ENCODE assay signal across 19 cellular contexts in genomic region chr12:80154261-80154660, GRCh38. TPM values are rescaled to one million over a fixed set of nuclear protein-coding genes. Genes with fewer than 3 reads are reported as not detected.
DNase-seq lines count a peak whose midpoint lies in the region; ATAC-seq and TF ChIP-seq lines count a peak whose summit lies in the region.
"Had no signal": no experiment of that assay in that cellular context is flagged by ENCODE, and none has a peak within 500 bp of the region (broad histone marks: within the 10 kb centered on the region; RNA-seq: fewer than 3 reads in every experiment).

No MANE protein-coding gene starts in this region.

- H3K4me2 ChIP-seq in osteoblast (ENCODE audit: insufficient read depth, low read length), result no peak overlapping the region

- H4K20me1 ChIP-seq in osteoblast (ENCODE audit: insufficient read depth, low read length), result no peaks in the 10 kb centered on the region

- H3K4me3 ChIP-seq in osteoblast (ENCODE audit: insufficient read depth, low read length), result no peak overlapping the region
- H3K4me3 ChIP-seq: heart right ventricle, vagina had no signal

- H3K27ac Mint-ChIP-seq in activated naive CD8-positive, alpha-beta T cell treated with anti-CD3 and anti-CD28 coated beads for 36 hours, result peak overlapping the region; percentile 68
- no peak overlapping the region for H3K27ac Mint-ChIP-seq in activated naive CD8-positive, alpha-beta T cell treated with anti-CD3 and anti-CD28 coated beads, Interleukin-2, amount 50 U/mL, for 24 hours
- H3K27ac Mint-ChIP-seq: activated B cell treated with CpG ODN at 0.5 μM for 24 hours; activated CD8-positive, alpha-beta memory T cell treated with anti-CD3 and anti-CD28 coated beads, Interleukin-2, amount 10 ng/mL, durations not matched to agents 7 days and 5 days; IgD-negative memory B cell had no signal

- H3K27ac ChIP-seq in osteoblast (ENCODE audit: low read depth, low read length), result no peak overlapping the region
- H3K27ac ChIP-seq: heart right ventricle, vagina had no signal

- no peak for TF ChIP-seq CTCF in osteoblast (IDR thresholded peaks at IDR 0.05; ENCODE audit: extremely low read depth, low read depth, low read length)

- no peaks in the 10 kb centered on the region for H3K36me3 Mint-ChIP-seq in activated naive CD8-positive, alpha-beta T cell treated with anti-CD3 and anti-CD28 coated beads for 36 hours
- H3K36me3 Mint-ChIP-seq in activated naive CD8-positive, alpha-beta T cell treated with anti-CD3 and anti-CD28 coated beads, Interleukin-2, amount 50 U/mL, for 24 hours (ENCODE audit: low read depth), result no peaks in the 10 kb centered on the region
- H3K36me3 Mint-ChIP-seq: IgD-negative memory B cell had no signal

- peaks cover 5% of the 10 kb centered on the region for H3K9me3 Mint-ChIP-seq in activated naive CD8-positive, alpha-beta T cell treated with anti-CD3 and anti-CD28 coated beads for 36 hours
- H3K9me3 Mint-ChIP-seq in activated naive CD8-positive, alpha-beta T cell treated with anti-CD3 and anti-CD28 coated beads, Interleukin-2, amount 50 U/mL, for 24 hours, result no peaks in the 10 kb centered on the region
- H3K9me3 Mint-ChIP-seq: activated B cell treated with CpG ODN at 0.5 μM for 24 hours had no signal

- no peaks in the 10 kb centered on the region for H3K4me1 ChIP-seq in osteoblast (ENCODE audit: insufficient read depth, low read length)
- H3K4me1 ChIP-seq: heart right ventricle, vagina had no signal

- no peak overlapping the region for H2AFZ ChIP-seq in osteoblast (ENCODE audit: low read length)

- no peaks in the 10 kb centered on the region for H3K27me3 ChIP-seq in osteoblast (ENCODE audit: insufficient read depth, low read length)
- H3K27me3 ChIP-seq: heart right ventricle, vagina had no signal

- no peaks in the 10 kb centered on the region for H3K36me3 ChIP-seq in osteoblast (ENCODE audit: insufficient read depth, low read length)
- H3K36me3 ChIP-seq: heart right ventricle, vagina had no signal

- H3K27me3 Mint-ChIP-seq in activated naive CD8-positive, alpha-beta T cell treated with anti-CD3 and anti-CD28 coated beads for 36 hours, result no peaks in the 10 kb centered on the region
- H3K27me3 Mint-ChIP-seq in activated naive CD8-positive, alpha-beta T cell treated with anti-CD3 and anti-CD28 coated beads, Interleukin-2, amount 50 U/mL, for 24 hours, result no peaks in the 10 kb centered on the region
- H3K27me3 Mint-ChIP-seq: activated B cell treated with CpG ODN at 0.5 μM for 24 hours had no signal

- no peak for ATAC-seq in activated naive CD8-positive, alpha-beta T cell treated with anti-CD3 and anti-CD28 coated beads, Interleukin-2, amount 50 U/mL, for 24 hours
- no peak for ATAC-seq in GM19324 (IDR thresholded peaks at IDR 0.05; ENCODE audit: low FRiP score, unreplicated experiment)
- ATAC-seq: activated CD8-positive, alpha-beta memory T cell treated with anti-CD3 and anti-CD28 coated beads, Interleukin-2, amount 10 ng/mL, durations not matched to agents 7 days and 5 days; heart right ventricle; Right ventricle myocardium inferior had no signal

- H3K4me3 Mint-ChIP-seq in activated naive CD8-positive, alpha-beta T cell treated with anti-CD3 and anti-CD28 coated beads for 36 hours, result no peak overlapping the region
- no peak overlapping the region for H3K4me3 Mint-ChIP-seq in activated naive CD8-positive, alpha-beta T cell treated with anti-CD3 and anti-CD28 coated beads, Interleukin-2, amount 50 U/mL, for 24 hours
- H3K4me3 Mint-ChIP-seq: activated B cell treated with CpG ODN at 0.5 μM for 24 hours; activated CD8-positive, alpha-beta memory T cell treated with anti-CD3 and anti-CD28 coated beads, Interleukin-2, amount 10 ng/mL, durations not matched to agents 7 days and 5 days; IgD-negative memory B cell; neural crest cell had no signal

- no peak for DNase-seq in activated naive CD8-positive, alpha-beta T cell treated with anti-CD3 and anti-CD28 coated beads for 36 hours
- no peak for DNase-seq in activated naive CD8-positive, alpha-beta T cell treated with anti-CD3 and anti-CD28 coated beads, Interleukin-2, amount 50 U/mL, for 24 hours
- DNase-seq in LHCN-M2 (ENCODE audit: low read depth), result peak; percentile 49
- DNase-seq in astrocyte of the hippocampus (ENCODE audit: low read depth, low spot score), result peak; percentile 9
- DNase-seq in osteoblast (ENCODE audit: insufficient read length, low spot score, missing footprints), result peak; percentile 46
- DNase-seq in putamen (ENCODE audit: low spot score), result no peak
- no peak for DNase-seq in activated CD4-positive, alpha-beta T cell treated with anti-CD3 and anti-CD28 coated beads for 48 hours
- DNase-seq: activated B cell treated with CpG ODN at 0.5 μM for 24 hours; activated CD8-positive, alpha-beta memory T cell treated with anti-CD3 and anti-CD28 coated beads, Interleukin-2, amount 10 ng/mL, durations not matched to agents 7 days and 5 days; activated gamma-delta T cell treated with Interleukin-2 at 50 U/mL for 16 hours; dermis blood vessel endothelial cell; heart right ventricle; NCI-H1105; NCI-H2171 had no signal

- no peaks in the 10 kb centered on the region for H3K79me2 ChIP-seq in osteoblast (ENCODE audit: insufficient read depth, low read length)

- peaks cover 4% of the 10 kb centered on the region for H3K4me1 Mint-ChIP-seq in activated naive CD8-positive, alpha-beta T cell treated with anti-CD3 and anti-CD28 coated beads for 36 hours
- peaks cover 2% of the 10 kb centered on the region for H3K4me1 Mint-ChIP-seq in activated naive CD8-positive, alpha-beta T cell treated with anti-CD3 and anti-CD28 coated beads, Interleukin-2, amount 50 U/mL, for 24 hours
- H3K4me1 Mint-ChIP-seq: activated B cell treated with CpG ODN at 0.5 μM for 24 hours, neural crest cell had no signal

- no peaks in the 10 kb centered on the region for H3K9me3 ChIP-seq in osteoblast (ENCODE audit: low read depth, low read length)
- H3K9me3 ChIP-seq: heart right ventricle, vagina had no signal

RNA-seq across cellular contexts. Expression of gene OTOGL, which starts 54.9 kb away (rescaled TPM):
- not detected for total RNA-seq in activated naive CD8-positive, alpha-beta T cell treated with anti-CD3 and anti-CD28 coated beads for 36 hours
- total RNA-seq in LHCN-M2 (2014; rRNA removed), result 0.19 and 0.34 TPM in 2 replicates
- 0.09 TPM for polyA plus RNA-seq in LHCN-M2 (2012)
- total RNA-seq in osteoblast, result 0.36 and 0.59 TPM in 2 replicates
- total RNA-seq: activated B cell treated with CpG ODN at 0.5 μM for 24 hours; activated CD8-positive, alpha-beta memory T cell treated with anti-CD3 and anti-CD28 coated beads, Interleukin-2, amount 10 ng/mL, durations not matched to agents 7 days and 5 days had no signal
- polyA plus RNA-seq: IgD-negative memory B cell had no signal

Comparison
In these comparisons a context has a peak if more than half of its experiments do, and no peak if none do; other contexts are left out.
1. DNase-seq: peak in LHCN-M2 (single experiment), astrocyte of the hippocampus (single experiment) and osteoblast (single experiment); none in activated naive CD8-positive, alpha-beta T cell treated with anti-CD3 and anti-CD28 coated beads for 36 hours (single experiment), activated naive CD8-positive, alpha-beta T cell treated with anti-CD3 and anti-CD28 coated beads, Interleukin-2, amount 50 U/mL, for 24 hours (single experiment), putamen (single experiment) and activated CD4-positive, alpha-beta T cell treated with anti-CD3 and anti-CD28 coated beads for 48 hours (single experiment).